Comparison of ENCODE assay signal across 1 cellular context in the genomic region with DNA sequence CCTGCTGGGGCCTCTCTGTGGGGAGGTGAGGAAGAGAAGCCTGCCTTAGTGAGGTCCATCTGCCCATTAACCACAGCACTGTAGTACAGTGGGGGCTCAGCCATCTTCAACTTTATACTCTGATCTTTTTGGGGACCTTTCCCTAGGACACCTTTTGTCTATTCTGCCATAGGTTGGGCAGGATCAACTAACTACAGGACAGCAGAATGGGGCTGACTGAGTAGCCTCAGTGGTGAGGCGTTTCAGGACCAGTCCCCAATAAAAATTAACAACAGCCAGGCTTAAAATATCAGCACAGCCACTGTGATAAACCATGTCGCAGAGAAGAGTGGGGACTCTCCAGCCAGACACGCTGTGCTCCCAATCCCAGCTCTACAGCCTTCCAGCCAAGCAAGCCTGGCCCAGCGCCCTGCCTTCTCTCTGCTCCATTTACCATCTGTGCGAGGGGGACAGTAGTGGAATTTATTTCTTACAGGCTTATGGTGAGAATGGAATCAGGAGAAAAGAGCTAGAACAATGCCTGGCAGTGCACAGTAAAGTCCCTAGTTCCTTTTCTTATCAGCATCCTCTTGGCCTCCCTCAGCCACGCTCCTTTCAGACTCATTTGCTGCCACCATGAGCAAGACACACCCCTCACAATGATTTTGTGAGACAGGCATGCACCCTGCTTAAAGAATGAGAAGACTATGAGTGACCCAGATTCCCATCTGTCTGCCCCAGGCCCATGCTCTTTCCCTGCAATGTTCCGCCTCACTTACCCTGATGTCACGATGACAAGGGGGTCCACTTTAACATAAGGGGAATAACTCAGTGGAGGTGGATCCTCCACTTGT.
TF ChIP-seq lines count a peak whose summit lies in the region.

No MANE protein-coding gene starts in this region.

TF ChIP-seq in HepG2, 621 proteins besides CTCF, POLR2A, EP300 and RAD21 (continued from another document and continues in another):
- TF ChIP-seq, protein P1, sequence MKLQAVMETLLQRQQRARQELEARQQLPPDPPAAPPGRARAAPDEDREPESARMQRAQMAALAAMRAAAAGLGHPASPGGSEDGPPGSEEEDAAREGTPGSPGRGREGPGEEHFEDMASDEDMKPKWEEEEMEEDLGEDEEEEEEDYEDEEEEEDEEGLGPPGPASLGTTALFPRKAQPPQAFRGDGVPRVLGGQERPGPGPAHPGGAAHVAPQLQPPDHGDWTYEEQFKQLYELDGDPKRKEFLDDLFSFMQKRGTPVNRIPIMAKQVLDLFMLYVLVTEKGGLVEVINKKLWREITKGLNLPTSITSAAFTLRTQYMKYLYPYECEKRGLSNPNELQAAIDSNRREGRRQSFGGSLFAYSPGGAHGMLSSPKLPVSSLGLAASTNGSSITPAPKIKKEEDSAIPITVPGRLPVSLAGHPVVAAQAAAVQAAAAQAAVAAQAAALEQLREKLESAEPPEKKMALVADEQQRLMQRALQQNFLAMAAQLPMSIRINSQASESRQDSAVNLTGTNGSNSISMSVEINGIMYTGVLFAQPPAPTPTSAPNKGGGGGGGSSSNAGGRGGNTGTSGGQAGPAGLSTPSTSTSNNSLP (IDR thresholded peaks at IDR 0.05; ENCODE audit: low read depth, low read length) = no peak; the same call in 1 of the 2 replicates
- TF ChIP-seq RBAK (CRISPR knock-in tag; IDR thresholded peaks at IDR 0.05) = no peak
- 0 out of 2 replicates have a peak, but pooled peaks have one; percentile 11 for TF ChIP-seq SAFB2 (CRISPR knock-in tag; IDR thresholded peaks at IDR 0.05; ENCODE audit: borderline replicate concordance, low read depth)
- TF ChIP-seq SIN3A (IDR thresholded peaks at IDR 0.05; ENCODE audit: borderline replicate concordance, low read depth, low read length) = no peak
- TF ChIP-seq, protein P2, sequence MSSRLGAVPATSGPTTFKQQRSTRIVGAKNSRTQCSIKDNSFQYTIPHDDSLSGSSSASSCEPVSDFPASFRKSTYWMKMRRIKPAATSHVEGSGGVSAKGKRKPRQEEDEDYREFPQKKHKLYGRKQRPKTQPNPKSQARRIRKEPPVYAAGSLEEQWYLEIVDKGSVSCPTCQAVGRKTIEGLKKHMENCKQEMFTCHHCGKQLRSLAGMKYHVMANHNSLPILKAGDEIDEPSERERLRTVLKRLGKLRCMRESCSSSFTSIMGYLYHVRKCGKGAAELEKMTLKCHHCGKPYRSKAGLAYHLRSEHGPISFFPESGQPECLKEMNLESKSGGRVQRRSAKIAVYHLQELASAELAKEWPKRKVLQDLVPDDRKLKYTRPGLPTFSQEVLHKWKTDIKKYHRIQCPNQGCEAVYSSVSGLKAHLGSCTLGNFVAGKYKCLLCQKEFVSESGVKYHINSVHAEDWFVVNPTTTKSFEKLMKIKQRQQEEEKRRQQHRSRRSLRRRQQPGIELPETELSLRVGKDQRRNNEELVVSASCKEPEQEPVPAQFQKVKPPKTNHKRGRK (CRISPR knock-in tag; IDR thresholded peaks at IDR 0.05) = no peak
- no peak for TF ChIP-seq ZNF441 (CRISPR knock-in tag; IDR thresholded peaks at IDR 0.05; ENCODE audit: borderline replicate concordance)
- TF ChIP-seq KLF16 (CRISPR knock-in tag; IDR thresholded peaks at IDR 0.05) = no peak
- no peak; the same call in none of the 2 replicates for TF ChIP-seq ZNF224 (CRISPR knock-in tag; IDR thresholded peaks at IDR 0.05)
- TF ChIP-seq ZFAT (CRISPR knock-in tag; conservative IDR thresholded peaks at IDR 0.05) = no peak
- no peak for TF ChIP-seq ZNF33B (CRISPR knock-in tag; IDR thresholded peaks at IDR 0.05)
- TF ChIP-seq, protein P3, sequence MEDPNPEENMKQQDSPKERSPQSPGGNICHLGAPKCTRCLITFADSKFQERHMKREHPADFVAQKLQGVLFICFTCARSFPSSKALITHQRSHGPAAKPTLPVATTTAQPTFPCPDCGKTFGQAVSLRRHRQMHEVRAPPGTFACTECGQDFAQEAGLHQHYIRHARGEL (CRISPR knock-in tag; IDR thresholded peaks at IDR 0.05) = no peak
- no peak for TF ChIP-seq NFE2L1 (CRISPR knock-in tag; IDR thresholded peaks at IDR 0.05; ENCODE audit: borderline replicate concordance)
- no peak for TF ChIP-seq KMT2A (CRISPR knock-in tag; IDR thresholded peaks at IDR 0.05)
- TF ChIP-seq, protein P4, sequence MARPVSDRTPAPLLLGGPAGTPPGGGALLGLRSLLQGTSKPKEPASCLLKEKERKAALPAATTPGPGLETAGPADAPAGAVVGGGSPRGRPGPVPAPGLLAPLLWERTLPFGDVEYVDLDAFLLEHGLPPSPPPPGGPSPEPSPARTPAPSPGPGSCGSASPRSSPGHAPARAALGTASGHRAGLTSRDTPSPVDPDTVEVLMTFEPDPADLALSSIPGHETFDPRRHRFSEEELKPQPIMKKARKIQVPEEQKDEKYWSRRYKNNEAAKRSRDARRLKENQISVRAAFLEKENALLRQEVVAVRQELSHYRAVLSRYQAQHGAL (CRISPR knock-in tag; IDR thresholded peaks at IDR 0.05; ENCODE audit: not compliant biosample characterization) = no peak
- peak; percentile 4; the same call in 1 of the 2 replicates for TF ChIP-seq TMF1 (CRISPR knock-in tag; IDR thresholded peaks at IDR 0.05; ENCODE audit: low read depth)
- TF ChIP-seq ZNF792 (CRISPR knock-in tag; IDR thresholded peaks at IDR 0.05) = no peak
- no peak; the same call in none of the 2 replicates for TF ChIP-seq ZFP36L1 (CRISPR knock-in tag; IDR thresholded peaks at IDR 0.05)
- no peak for TF ChIP-seq ZNF598 (CRISPR knock-in tag; IDR thresholded peaks at IDR 0.05; ENCODE audit: borderline replicate concordance)
- TF ChIP-seq, protein P5, sequence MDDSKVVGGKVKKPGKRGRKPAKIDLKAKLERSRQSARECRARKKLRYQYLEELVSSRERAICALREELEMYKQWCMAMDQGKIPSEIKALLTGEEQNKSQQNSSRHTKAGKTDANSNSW (CRISPR knock-in tag; IDR thresholded peaks at IDR 0.05; ENCODE audit: borderline replicate concordance) = peak; percentile 76; the same call in 1 of the 2 replicates
- no peak; the same call in 1 of the 2 replicates for TF ChIP-seq ZNF335 (CRISPR knock-in tag; IDR thresholded peaks at IDR 0.05)
- TF ChIP-seq ZNF629 (CRISPR knock-in tag; conservative IDR thresholded peaks at IDR 0.05) = 0 out of 2 replicates have a peak, but pooled peaks have one; percentile 10
- no peak for TF ChIP-seq MXI1 (IDR thresholded peaks at IDR 0.05; ENCODE audit: borderline replicate concordance, low read depth, low read length)
- TF ChIP-seq ZNF510 (CRISPR knock-in tag; IDR thresholded peaks at IDR 0.05; ENCODE audit: low read depth) = 0 out of 2 replicates have a peak, but pooled peaks have one; percentile 47
- no peak for TF ChIP-seq ZNF17 (CRISPR knock-in tag; IDR thresholded peaks at IDR 0.05)
- TF ChIP-seq, protein P6, sequence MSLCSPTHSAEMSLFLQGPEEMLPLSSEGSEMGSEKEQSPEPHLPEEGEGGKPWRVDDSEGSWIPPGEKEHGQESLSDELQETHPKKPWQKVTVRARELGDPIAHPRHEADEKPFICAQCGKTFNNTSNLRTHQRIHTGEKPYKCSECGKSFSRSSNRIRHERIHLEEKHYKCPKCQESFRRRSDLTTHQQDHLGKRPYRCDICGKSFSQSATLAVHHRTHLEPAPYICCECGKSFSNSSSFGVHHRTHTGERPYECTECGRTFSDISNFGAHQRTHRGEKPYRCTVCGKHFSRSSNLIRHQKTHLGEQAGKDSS (CRISPR knock-in tag; IDR thresholded peaks at IDR 0.05; ENCODE audit: borderline replicate concordance, low read depth) = peak; percentile 20; the same call in 1 of the 2 replicates
- TF ChIP-seq GZF1 (CRISPR knock-in tag; IDR thresholded peaks at IDR 0.05) = no peak
- TF ChIP-seq, protein P7, sequence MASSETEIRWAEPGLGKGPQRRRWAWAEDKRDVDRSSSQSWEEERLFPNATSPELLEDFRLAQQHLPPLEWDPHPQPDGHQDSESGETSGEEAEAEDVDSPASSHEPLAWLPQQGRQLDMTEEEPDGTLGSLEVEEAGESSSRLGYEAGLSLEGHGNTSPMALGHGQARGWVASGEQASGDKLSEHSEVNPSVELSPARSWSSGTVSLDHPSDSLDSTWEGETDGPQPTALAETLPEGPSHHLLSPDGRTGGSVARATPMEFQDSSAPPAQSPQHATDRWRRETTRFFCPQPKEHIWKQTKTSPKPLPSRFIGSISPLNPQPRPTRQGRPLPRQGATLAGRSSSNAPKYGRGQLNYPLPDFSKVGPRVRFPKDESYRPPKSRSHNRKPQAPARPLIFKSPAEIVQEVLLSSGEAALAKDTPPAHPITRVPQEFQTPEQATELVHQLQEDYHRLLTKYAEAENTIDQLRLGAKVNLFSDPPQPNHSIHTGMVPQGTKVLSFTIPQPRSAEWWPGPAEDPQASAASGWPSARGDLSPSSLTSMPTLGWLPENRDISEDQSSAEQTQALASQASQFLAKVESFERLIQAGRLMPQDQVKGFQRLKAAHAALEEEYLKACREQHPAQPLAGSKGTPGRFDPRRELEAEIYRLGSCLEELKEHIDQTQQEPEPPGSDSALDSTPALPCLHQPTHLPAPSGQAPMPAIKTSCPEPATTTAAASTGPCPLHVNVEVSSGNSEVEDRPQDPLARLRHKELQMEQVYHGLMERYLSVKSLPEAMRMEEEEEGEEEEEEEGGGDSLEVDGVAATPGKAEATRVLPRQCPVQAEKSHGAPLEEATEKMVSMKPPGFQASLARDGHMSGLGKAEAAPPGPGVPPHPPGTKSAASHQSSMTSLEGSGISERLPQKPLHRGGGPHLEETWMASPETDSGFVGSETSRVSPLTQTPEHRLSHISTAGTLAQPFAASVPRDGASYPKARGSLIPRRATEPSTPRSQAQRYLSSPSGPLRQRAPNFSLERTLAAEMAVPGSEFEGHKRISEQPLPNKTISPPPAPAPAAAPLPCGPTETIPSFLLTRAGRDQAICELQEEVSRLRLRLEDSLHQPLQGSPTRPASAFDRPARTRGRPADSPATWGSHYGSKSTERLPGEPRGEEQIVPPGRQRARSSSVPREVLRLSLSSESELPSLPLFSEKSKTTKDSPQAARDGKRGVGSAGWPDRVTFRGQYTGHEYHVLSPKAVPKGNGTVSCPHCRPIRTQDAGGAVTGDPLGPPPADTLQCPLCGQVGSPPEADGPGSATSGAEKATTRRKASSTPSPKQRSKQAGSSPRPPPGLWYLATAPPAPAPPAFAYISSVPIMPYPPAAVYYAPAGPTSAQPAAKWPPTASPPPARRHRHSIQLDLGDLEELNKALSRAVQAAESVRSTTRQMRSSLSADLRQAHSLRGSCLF (CRISPR knock-in tag; IDR thresholded peaks at IDR 0.05; ENCODE audit: borderline replicate concordance) = 0 out of 2 replicates have a peak, but pooled peaks have one; percentile 80
- 0 out of 2 replicates have a peak, but pooled peaks have one; percentile 60 for TF ChIP-seq ZNF44 (CRISPR knock-in tag; IDR thresholded peaks at IDR 0.05)
- peak; percentile 22 for TF ChIP-seq POLR2G (IDR thresholded peaks at IDR 0.05; ENCODE audit: low read depth, low read length)
- no peak for TF ChIP-seq TBP (CRISPR knock-in tag; IDR thresholded peaks at IDR 0.05)
- TF ChIP-seq ZNF605 (CRISPR knock-in tag; IDR thresholded peaks at IDR 0.05) = peak; percentile 8; the same call in 1 of the 2 replicates
- TF ChIP-seq, protein P8, sequence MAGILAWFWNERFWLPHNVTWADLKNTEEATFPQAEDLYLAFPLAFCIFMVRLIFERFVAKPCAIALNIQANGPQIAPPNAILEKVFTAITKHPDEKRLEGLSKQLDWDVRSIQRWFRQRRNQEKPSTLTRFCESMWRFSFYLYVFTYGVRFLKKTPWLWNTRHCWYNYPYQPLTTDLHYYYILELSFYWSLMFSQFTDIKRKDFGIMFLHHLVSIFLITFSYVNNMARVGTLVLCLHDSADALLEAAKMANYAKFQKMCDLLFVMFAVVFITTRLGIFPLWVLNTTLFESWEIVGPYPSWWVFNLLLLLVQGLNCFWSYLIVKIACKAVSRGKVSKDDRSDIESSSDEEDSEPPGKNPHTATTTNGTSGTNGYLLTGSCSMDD (CRISPR knock-in tag; IDR thresholded peaks at IDR 0.05) = no peak
- no peak for TF ChIP-seq SIX1 (CRISPR knock-in tag; IDR thresholded peaks at IDR 0.05; ENCODE audit: borderline replicate concordance)
- TF ChIP-seq, protein P9, sequence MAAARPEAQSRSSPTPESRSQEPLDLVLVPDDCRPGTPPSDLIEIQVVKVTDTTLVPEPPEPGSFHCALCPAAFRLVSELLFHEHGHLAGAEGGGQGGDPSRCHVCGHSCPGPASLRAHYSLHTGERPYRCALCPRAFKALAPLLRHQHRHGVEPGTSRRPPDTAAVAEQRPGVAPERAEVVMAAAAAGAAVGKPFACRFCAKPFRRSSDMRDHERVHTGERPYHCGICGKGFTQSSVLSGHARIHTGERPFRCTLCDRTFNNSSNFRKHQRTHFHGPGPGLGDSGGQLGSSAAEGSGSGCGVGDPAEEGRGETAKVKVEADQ (CRISPR knock-in tag; IDR thresholded peaks at IDR 0.05; ENCODE audit: borderline replicate concordance) = no peak
- no peak; the same call in 1 of the 2 replicates for TF ChIP-seq REPIN1 (CRISPR knock-in tag; IDR thresholded peaks at IDR 0.05; ENCODE audit: borderline replicate concordance, low read depth)
- no peak for TF ChIP-seq PHF5A (CRISPR knock-in tag; IDR thresholded peaks at IDR 0.05; ENCODE audit: low read depth, unreplicated experiment)
- TF ChIP-seq, protein P10, sequence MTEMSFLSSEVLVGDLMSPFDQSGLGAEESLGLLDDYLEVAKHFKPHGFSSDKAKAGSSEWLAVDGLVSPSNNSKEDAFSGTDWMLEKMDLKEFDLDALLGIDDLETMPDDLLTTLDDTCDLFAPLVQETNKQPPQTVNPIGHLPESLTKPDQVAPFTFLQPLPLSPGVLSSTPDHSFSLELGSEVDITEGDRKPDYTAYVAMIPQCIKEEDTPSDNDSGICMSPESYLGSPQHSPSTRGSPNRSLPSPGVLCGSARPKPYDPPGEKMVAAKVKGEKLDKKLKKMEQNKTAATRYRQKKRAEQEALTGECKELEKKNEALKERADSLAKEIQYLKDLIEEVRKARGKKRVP (CRISPR knock-in tag; IDR thresholded peaks at IDR 0.05) = no peak
- TF ChIP-seq ZNF121 (CRISPR knock-in tag; IDR thresholded peaks at IDR 0.05) = 0 out of 2 replicates have a peak, but pooled peaks have one; percentile 7
- TF ChIP-seq, protein P11, sequence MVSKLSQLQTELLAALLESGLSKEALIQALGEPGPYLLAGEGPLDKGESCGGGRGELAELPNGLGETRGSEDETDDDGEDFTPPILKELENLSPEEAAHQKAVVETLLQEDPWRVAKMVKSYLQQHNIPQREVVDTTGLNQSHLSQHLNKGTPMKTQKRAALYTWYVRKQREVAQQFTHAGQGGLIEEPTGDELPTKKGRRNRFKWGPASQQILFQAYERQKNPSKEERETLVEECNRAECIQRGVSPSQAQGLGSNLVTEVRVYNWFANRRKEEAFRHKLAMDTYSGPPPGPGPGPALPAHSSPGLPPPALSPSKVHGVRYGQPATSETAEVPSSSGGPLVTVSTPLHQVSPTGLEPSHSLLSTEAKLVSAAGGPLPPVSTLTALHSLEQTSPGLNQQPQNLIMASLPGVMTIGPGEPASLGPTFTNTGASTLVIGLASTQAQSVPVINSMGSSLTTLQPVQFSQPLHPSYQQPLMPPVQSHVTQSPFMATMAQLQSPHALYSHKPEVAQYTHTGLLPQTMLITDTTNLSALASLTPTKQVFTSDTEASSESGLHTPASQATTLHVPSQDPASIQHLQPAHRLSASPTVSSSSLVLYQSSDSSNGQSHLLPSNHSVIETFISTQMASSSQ (IDR thresholded peaks at IDR 0.05; ENCODE audit: low read depth) = no peak
- TF ChIP-seq, protein P11 (CRISPR knock-in tag; IDR thresholded peaks at IDR 0.05; ENCODE audit: borderline replicate concordance) = no peak
